8 cellular contexts compared by ENCODE assay signal in the genomic region with DNA sequence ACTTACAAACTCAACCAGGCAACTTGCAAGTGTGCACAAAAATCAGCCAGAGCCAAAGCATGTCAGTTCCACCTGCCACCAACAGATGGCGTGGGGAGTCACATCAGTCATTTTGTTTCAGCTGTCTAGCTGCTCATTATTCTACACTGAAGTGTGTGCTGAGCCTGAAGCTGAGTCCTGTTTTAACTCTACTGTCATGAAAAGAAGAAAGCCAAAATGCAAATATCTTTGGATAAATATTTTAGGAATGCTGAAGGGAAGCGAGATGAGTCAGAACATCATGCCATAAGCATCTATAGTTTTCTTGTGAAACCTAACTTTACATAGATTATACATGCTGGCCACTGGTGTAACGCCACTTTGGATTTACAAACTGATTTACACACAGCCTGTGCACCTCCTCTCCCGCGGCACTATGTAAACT.
DNase-seq lines count a peak whose midpoint lies in the region; ATAC-seq, FAIRE-seq and TF ChIP-seq lines count a peak whose summit lies in the region.

No MANE protein-coding gene starts in this region.

- H3K4me1 ChIP-seq in Caco-2 (no peaks in the 10 kb centered on the region), Panc1 (ENCODE audit: control insufficient read depth, insufficient read depth, low read length) (no peaks in the 10 kb centered on the region), thyroid gland (peaks cover 3 to 15% of the 10 kb centered on the region in 2 donors)

- no TSS peak for BruUV-seq in Caco-2 (replicated peaks; lab: Mats Ljungman, UMichigan)
- BruUV-seq in Panc1 (replicated peaks; lab: Mats Ljungman, UMichigan) = no TSS peak

- in situ Hi-C loops in Panc1 (cut with HindIII; ENCODE audit: low pct_unique_long_range_greater_than_20kb, low sequenced_read_pairs) = no loop called here

- H3K27me3 Mint-ChIP-seq in Caco-2 (ENCODE audit: insufficient read depth, unreplicated experiment) (no peaks in the 10 kb centered on the region), osteocyte (ENCODE audit: unreplicated experiment) (peaks cover 5% of the 10 kb centered on the region)

- no peak for TF ChIP-seq EP300 in Ishikawa (IDR thresholded peaks at IDR 0.05; ENCODE audit: borderline replicate concordance)

- H3K27me3 ChIP-seq in Caco-2 (replicated peaks; ENCODE audit: control insufficient read depth, insufficient read depth, low read length) (no peaks in the 10 kb centered on the region), Panc1 (ENCODE audit: control insufficient read depth, insufficient read depth, low read length) (peaks cover 9% of the 10 kb centered on the region), thyroid gland (no peaks in the 10 kb centered on the region)

- H3K4me3 Mint-ChIP-seq in Caco-2 (ENCODE audit: unreplicated experiment) (no peak overlapping the region), osteocyte (ENCODE audit: unreplicated experiment) (no peak overlapping the region)

- peak; percentile 45 for FAIRE-seq in frontal cortex (lab: Jason Lieb, UNC)

- POLR2A ChIA-PET in Caco-2 (lab: Charles Lee) (no interaction called here), Panc1 (lab: Charles Lee) (no interaction called here)

- peak; percentile 63 to 76 for DNase-seq in Caco-2
- DNase-seq in Panc1 (ENCODE audit: low read depth, low spot score) = peak; percentile 79
- DNase-seq in activated effector memory CD4-positive, alpha-beta T cell treated with Interleukin-2 at 50 U/mL for 16 hours = peak; percentile 41
- DNase-seq in frontal cortex (ENCODE audit: low spot score in 2 of 2) = peak; percentile 44 to 57
- DNase-seq in osteocyte (ENCODE audit: extremely low spot score, unreplicated experiment) = peak; percentile 89
- peak; percentile 63 to 75 for DNase-seq in thyroid gland

- peak; percentile 90 to 91 for TF ChIP-seq CTCF in Caco-2 (IDR thresholded peaks at IDR 0.05; ENCODE audit: insufficient read depth in 1 of 2, low read depth in 1 of 2, low read length in 1 of 2, severe bottlenecking in 1 of 2, unreplicated experiment in 1 of 2)
- TF ChIP-seq CTCF in Panc1 (IDR thresholded peaks at IDR 0.05) = peak; percentile 96
- peak; percentile 88 for TF ChIP-seq CTCF in osteocyte (IDR thresholded peaks at IDR 0.05)
- TF ChIP-seq CTCF in thyroid gland (IDR thresholded peaks at IDR 0.05) = peak; percentile 69 to 95 (median 81)

- intact Hi-C loops in Caco-2 (cut with micrococcal nuclease; ENCODE audit: unreplicated experiment) = loop anchor here (1.0 kb wide), 1 partner anchor 96 kb away; no protein-coding TSS in a partner anchor
- intact Hi-C loops in Panc1 (cut with micrococcal nuclease; ENCODE audit: unreplicated experiment) = no loop called here
- intact Hi-C loops in thyroid gland (cut with DNase I) = no loop called here

- H3K27ac ChIP-seq in Panc1 (ENCODE audit: low read length) = no peak overlapping the region
- no peak overlapping the region for H3K27ac ChIP-seq in thyroid gland

- H3K36me3 Mint-ChIP-seq in Caco-2 (ENCODE audit: insufficient read depth, unreplicated experiment) (peaks cover 38% of the 10 kb centered on the region), osteocyte (ENCODE audit: unreplicated experiment) (no peaks in the 10 kb centered on the region)

- CTCF ChIA-PET in Caco-2 (lab: Charles Lee) (interaction anchor here (0.5 to 1.1 kb wide), 5 partner anchors 96 to 277 kb away, joined by 3 to 6 read pairs (median 3); a partner anchor contains a TSS), Panc1 (lab: Charles Lee) (interaction anchor here (0.6 to 1.7 kb wide), 4 partner anchors 95 to 586 kb away, joined by 3 to 8 read pairs (median 4); no protein-coding TSS in a partner anchor)

- whole genome bisulfite sequencing in thyroid gland, 2 donors = 31 to 33% methylated on average over 5 of the region's 5 CpGs

- no peaks in the 10 kb centered on the region for H3K36me3 ChIP-seq in Caco-2 (ENCODE audit: control insufficient read depth, insufficient read depth, low read length)
- no peaks in the 10 kb centered on the region for H3K36me3 ChIP-seq in Panc1 (ENCODE audit: control insufficient read depth, insufficient read depth, low read length)
- H3K36me3 ChIP-seq in thyroid gland = peaks cover 0 to 2% of the 10 kb centered on the region in 2 donors

- H3K4me1 Mint-ChIP-seq in Caco-2 (ENCODE audit: low read depth, unreplicated experiment) = peaks cover 9% of the 10 kb centered on the region
- H3K4me1 Mint-ChIP-seq in osteocyte (ENCODE audit: unreplicated experiment) = no peaks in the 10 kb centered on the region

- peaks cover 10% of the 10 kb centered on the region for H3K9me3 Mint-ChIP-seq in Caco-2 (ENCODE audit: unreplicated experiment)
- no peaks in the 10 kb centered on the region for H3K9me3 Mint-ChIP-seq in osteocyte (ENCODE audit: unreplicated experiment)

- H3K4me3 ChIP-seq in Caco-2 (ENCODE audit: low read depth, low read length) (no peak overlapping the region), Panc1 (ENCODE audit: low read depth in 2 of 2, low read length in 2 of 2) (no peak overlapping the region), thyroid gland (replicated peaks in 1 of 3) (no peak overlapping the region)

- H3K9me3 ChIP-seq in Caco-2 (no peaks in the 10 kb centered on the region), Panc1 (ENCODE audit: control insufficient read depth, insufficient read depth, low read depth, low read length) (no peaks in the 10 kb centered on the region), thyroid gland (no peaks in the 10 kb centered on the region)

- peak; percentile 65 for TF ChIP-seq RAD21 in Ishikawa (IDR thresholded peaks at IDR 0.05; ENCODE audit: low read depth)

- H3K27ac Mint-ChIP-seq in Caco-2 (ENCODE audit: unreplicated experiment) (no peak overlapping the region), osteocyte (ENCODE audit: unreplicated experiment) (no peak overlapping the region)

- TF ChIP-seq POLR2A in thyroid gland (IDR thresholded peaks at IDR 0.05) = no peak

- ATAC-seq in Panc1 (peak; percentile 94), HG03135 (IDR thresholded peaks at IDR 0.05; ENCODE audit: unreplicated experiment) (no peak)

TF ChIP-seq in Ishikawa, 13 proteins besides CTCF, POLR2A, EP300 and RAD21:
- TF ChIP-seq YY1 (IDR thresholded peaks at IDR 0.05; ENCODE audit: low read depth) (0 out of 2 replicates have a peak, but pooled peaks have one; percentile 51), NFIC (IDR thresholded peaks at IDR 0.05) (no peak)
- TF ChIP-seq, protein P1, sequence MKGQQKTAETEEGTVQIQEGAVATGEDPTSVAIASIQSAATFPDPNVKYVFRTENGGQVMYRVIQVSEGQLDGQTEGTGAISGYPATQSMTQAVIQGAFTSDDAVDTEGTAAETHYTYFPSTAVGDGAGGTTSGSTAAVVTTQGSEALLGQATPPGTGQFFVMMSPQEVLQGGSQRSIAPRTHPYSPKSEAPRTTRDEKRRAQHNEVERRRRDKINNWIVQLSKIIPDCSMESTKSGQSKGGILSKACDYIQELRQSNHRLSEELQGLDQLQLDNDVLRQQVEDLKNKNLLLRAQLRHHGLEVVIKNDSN (IDR thresholded peaks at IDR 0.05) = no peak
